In genomic region chr1:238624786-238625185, GRCh38 we compare ENCODE assay signal across 14 cellular contexts.
A peak's percentile ranks its signal among the peaks of the same experiment; 100 is the strongest.
DNase-seq lines count a peak whose midpoint lies in the region.
"Had no signal": no experiment of that assay in that cellular context is flagged by ENCODE, and none has a peak within 500 bp of the region (broad histone marks: within the 10 kb centered on the region; RNA-seq: fewer than 3 reads in every experiment).

No MANE protein-coding gene starts in this region.

- no peak overlapping the region for H3K27ac Mint-ChIP-seq in activated CD4-positive, alpha-beta T cell treated with anti-CD3 and anti-CD28 coated beads, Interleukin-2, amount 10 ng/mL, durations not matched to agents 7 days and 5 days
- H3K27ac Mint-ChIP-seq: CD4-positive, alpha-beta T cell; T-cell had no signal

- POLR2A ChIA-PET in activated CD4-positive, alpha-beta T cell treated with anti-CD3 and anti-CD28 coated beads, Interleukin-2, amount 10 ng/mL, durations not matched to agents 7 days and 5 days (lab: Charles Lee): no interaction called here

- CTCF ChIA-PET in activated CD4-positive, alpha-beta T cell treated with anti-CD3 and anti-CD28 coated beads, Interleukin-2, amount 10 ng/mL, durations not matched to agents 7 days and 5 days (lab: Charles Lee): no interaction called here

- H3K9me3 Mint-ChIP-seq in activated CD4-positive, alpha-beta T cell treated with anti-CD3 and anti-CD28 coated beads, Interleukin-2, amount 10 ng/mL, durations not matched to agents 7 days and 5 days: peaks cover 4% of the 10 kb centered on the region

- DNase-seq in NCI-H510A treated with DMSO at 0.1 percent for 48 hours (lab: John Stamatoyannopoulos, UW) (peak; percentile 2), NCI-H510A (lab: John Stamatoyannopoulos, UW) (no peak), HT1080 (ENCODE audit: low read depth) (peak; percentile 53), SHP77 treated with DMSO at 0.1 percent for 48 hours (lab: John Stamatoyannopoulos, UW) (peak; percentile 15), pons (ENCODE audit: low spot score) (peak; percentile 22), T-helper 2 cell (no peak)
- DNase-seq in activated CD4-positive, alpha-beta T cell treated with anti-CD3 and anti-CD28 coated beads, Interleukin-2, amount 10 ng/mL, durations not matched to agents 7 days and 5 days: no peak
- no peak for DNase-seq in activated CD8-positive, alpha-beta memory T cell treated with anti-CD3 and anti-CD28 coated beads, Interleukin-2, amount 50 U/mL, for 48 hours
- DNase-seq: CD4-positive, alpha-beta T cell; H7; Karpas-422; NCI-H1694 treated with DMSO at 0.1 percent for 48 hours; NCI-H82; T-cell had no signal

- H3K4me1 Mint-ChIP-seq in activated CD4-positive, alpha-beta T cell treated with anti-CD3 and anti-CD28 coated beads, Interleukin-2, amount 10 ng/mL, durations not matched to agents 7 days and 5 days: no peaks in the 10 kb centered on the region
- H3K4me1 Mint-ChIP-seq: T-cell had no signal

- no peaks in the 10 kb centered on the region for H3K36me3 Mint-ChIP-seq in activated CD4-positive, alpha-beta T cell treated with anti-CD3 and anti-CD28 coated beads, Interleukin-2, amount 10 ng/mL, durations not matched to agents 7 days and 5 days (ENCODE audit: low read depth)
- H3K36me3 Mint-ChIP-seq: T-cell had no signal

- no peaks in the 10 kb centered on the region for H3K27me3 Mint-ChIP-seq in activated CD4-positive, alpha-beta T cell treated with anti-CD3 and anti-CD28 coated beads, Interleukin-2, amount 10 ng/mL, durations not matched to agents 7 days and 5 days
- H3K27me3 Mint-ChIP-seq: CD4-positive, alpha-beta T cell; T-cell had no signal

- no peak overlapping the region for H3K4me3 Mint-ChIP-seq in activated CD4-positive, alpha-beta T cell treated with anti-CD3 and anti-CD28 coated beads, Interleukin-2, amount 10 ng/mL, durations not matched to agents 7 days and 5 days
- H3K4me3 Mint-ChIP-seq: CD4-positive, alpha-beta T cell; T-cell had no signal

Comparison
In these comparisons a context has a peak if more than half of its experiments do, and no peak if none do; other contexts are left out.
1. DNase-seq: peak in NCI-H510A treated with DMSO at 0.1 percent for 48 hours (single experiment), HT1080 (single experiment), SHP77 treated with DMSO at 0.1 percent for 48 hours (single experiment) and pons (single experiment); none in NCI-H510A (single experiment), T-helper 2 cell (0 of 5), activated CD4-positive, alpha-beta T cell treated with anti-CD3 and anti-CD28 coated beads, Interleukin-2, amount 10 ng/mL, durations not matched to agents 7 days and 5 days (single experiment) and activated CD8-positive, alpha-beta memory T cell treated with anti-CD3 and anti-CD28 coated beads, Interleukin-2, amount 50 U/mL, for 48 hours (single experiment).